10 cellular contexts compared by ENCODE assay signal in the genomic region with DNA sequence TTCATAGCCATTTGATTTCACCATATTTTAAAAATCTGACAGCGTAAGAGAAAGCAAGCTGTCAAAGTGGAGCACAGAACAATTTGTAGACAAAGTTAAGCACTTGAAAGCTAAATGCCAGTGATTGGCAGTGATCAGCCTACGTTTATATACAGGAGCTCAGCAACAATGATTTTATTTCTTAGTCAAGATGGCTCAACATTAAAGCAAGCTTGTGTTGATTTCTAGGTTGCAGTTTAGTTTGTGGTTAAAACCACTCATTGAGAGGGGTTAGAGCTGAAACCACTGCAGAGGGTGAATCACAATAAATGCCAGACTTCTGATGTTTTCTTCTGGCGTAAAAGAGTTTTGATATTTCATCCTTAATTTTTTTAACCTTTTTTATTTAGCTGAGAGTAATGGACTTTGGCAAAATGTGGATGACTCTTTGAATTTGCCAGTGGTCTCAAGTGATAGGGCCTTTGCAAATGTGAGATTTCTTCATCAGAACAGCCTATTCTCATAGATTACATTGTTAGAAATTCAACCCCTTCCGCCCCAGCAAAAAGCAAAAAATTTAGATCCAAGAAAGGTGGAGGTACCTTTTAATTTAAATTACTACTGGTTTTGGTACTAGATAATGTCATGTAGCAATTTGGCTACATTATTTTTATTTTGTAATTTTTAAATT.
DNase-seq lines count a peak whose midpoint lies in the region; ATAC-seq and TF ChIP-seq lines count a peak whose summit lies in the region.
"Had no signal": no experiment of that assay in that cellular context is flagged by ENCODE, and none has a peak within 500 bp of the region (broad histone marks: within the 10 kb centered on the region; RNA-seq: fewer than 3 reads in every experiment).

No MANE protein-coding gene starts in this region.

- no peak overlapping the region for H3K4me3 ChIP-seq in astrocyte of the spinal cord (ENCODE audit: low read depth, low read length)
- H3K4me3 ChIP-seq in gastroesophageal sphincter, result no peak overlapping the region

- peaks cover 32% of the 10 kb centered on the region for H3K36me3 Mint-ChIP-seq in activated CD4-positive, alpha-beta T cell treated with anti-CD3 and anti-CD28 coated beads, Interleukin-2, amount 10 ng/mL, durations not matched to agents 7 days and 5 days (ENCODE audit: low read depth)

- H3K4me1 Mint-ChIP-seq in activated CD4-positive, alpha-beta T cell treated with anti-CD3 and anti-CD28 coated beads, Interleukin-2, amount 10 ng/mL, durations not matched to agents 7 days and 5 days, result peaks cover 24% of the 10 kb centered on the region

- 74 to 76% methylated on average over 4 of the region's 4 CpGs for WGBS in gastroesophageal sphincter (ENCODE audit: low coverage in 1 of 2), 2 donors

- no peaks in the 10 kb centered on the region for H3K36me3 ChIP-seq in gastroesophageal sphincter

- no peaks in the 10 kb centered on the region for H3K4me1 ChIP-seq in gastroesophageal sphincter

- no peaks in the 10 kb centered on the region for H3K9me3 Mint-ChIP-seq in activated CD4-positive, alpha-beta T cell treated with anti-CD3 and anti-CD28 coated beads, Interleukin-2, amount 10 ng/mL, durations not matched to agents 7 days and 5 days

- TF ChIP-seq CTCF in astrocyte of the spinal cord (IDR thresholded peaks at IDR 0.05; ENCODE audit: low read depth, low read length) (no peak), gastroesophageal sphincter (IDR thresholded peaks at IDR 0.05) (no peak)

- DNase-seq in activated CD4-positive, alpha-beta T cell treated with anti-CD3 and anti-CD28 coated beads, Interleukin-2, amount 10 ng/mL, durations not matched to agents 7 days and 5 days, result peak; percentile 57
- no peak for DNase-seq in activated CD4-positive, alpha-beta T cell treated with anti-CD3 and anti-CD28 coated beads, Interleukin-2, amount 50 U/mL, for 1 hour
- DNase-seq in HS-27A (ENCODE audit: low read depth) (peak; percentile 42), astrocyte of the spinal cord (ENCODE audit: low read depth, low spot score) (peak; percentile 90), putamen (ENCODE audit: low spot score) (peak; percentile 29), NOMO-1 treated with dmso at 0.1 percent for 144 hours (lab: John Stamatoyannopoulos, UW; ENCODE audit: unreplicated experiment) (no peak), NCI-H446 (lab: John Stamatoyannopoulos, UW) (no peak)

- no peaks in the 10 kb centered on the region for H3K27me3 ChIP-seq in gastroesophageal sphincter

- CTCF ChIA-PET in activated CD4-positive, alpha-beta T cell treated with anti-CD3 and anti-CD28 coated beads, Interleukin-2, amount 10 ng/mL, durations not matched to agents 7 days and 5 days (lab: Charles Lee), result no interaction called here

- POLR2A ChIA-PET in activated CD4-positive, alpha-beta T cell treated with anti-CD3 and anti-CD28 coated beads, Interleukin-2, amount 10 ng/mL, durations not matched to agents 7 days and 5 days (lab: Charles Lee), result interaction anchor here (0.7 kb wide), 1 partner anchor 220 kb away, joined by 3 read pairs; no protein-coding TSS in a partner anchor

- no peak for TF ChIP-seq POLR2A in gastroesophageal sphincter (IDR thresholded peaks at IDR 0.05)

- TF ChIP-seq EP300 in gastroesophageal sphincter (IDR thresholded peaks at IDR 0.05), result no peak

- in situ Hi-C loops in astrocyte of the spinal cord (cut with HindIII; ENCODE audit: low sequenced_read_pairs), result no loop called here

- no peaks in the 10 kb centered on the region for H3K27me3 Mint-ChIP-seq in activated CD4-positive, alpha-beta T cell treated with anti-CD3 and anti-CD28 coated beads, Interleukin-2, amount 10 ng/mL, durations not matched to agents 7 days and 5 days
- H3K27me3 Mint-ChIP-seq: B cell had no signal

- peak overlapping the region; percentile 50 for H3K4me3 Mint-ChIP-seq in activated CD4-positive, alpha-beta T cell treated with anti-CD3 and anti-CD28 coated beads, Interleukin-2, amount 10 ng/mL, durations not matched to agents 7 days and 5 days
- H3K4me3 Mint-ChIP-seq: B cell had no signal

- ATAC-seq in gastroesophageal sphincter, result no peak
- ATAC-seq: Panc1 had no signal

- H3K27ac ChIP-seq in gastroesophageal sphincter, result no peak overlapping the region

- H3K9me3 ChIP-seq in gastroesophageal sphincter, result no peaks in the 10 kb centered on the region

- H3K27ac Mint-ChIP-seq in activated CD4-positive, alpha-beta T cell treated with anti-CD3 and anti-CD28 coated beads, Interleukin-2, amount 10 ng/mL, durations not matched to agents 7 days and 5 days, result peak overlapping the region; percentile 13
- H3K27ac Mint-ChIP-seq: B cell had no signal

Comparison
In these comparisons a context has a peak if more than half of its experiments do, and no peak if none do; other contexts are left out.
1. DNase-seq: peak in activated CD4-positive, alpha-beta T cell treated with anti-CD3 and anti-CD28 coated beads, Interleukin-2, amount 10 ng/mL, durations not matched to agents 7 days and 5 days (single experiment), HS-27A (single experiment), astrocyte of the spinal cord (single experiment) and putamen (single experiment); none in activated CD4-positive, alpha-beta T cell treated with anti-CD3 and anti-CD28 coated beads, Interleukin-2, amount 50 U/mL, for 1 hour (single experiment), NOMO-1 treated with dmso at 0.1 percent for 144 hours (single experiment) and NCI-H446 (0 of 2).